ENCODE assay signal across 28 cellular contexts in the genomic region with DNA sequence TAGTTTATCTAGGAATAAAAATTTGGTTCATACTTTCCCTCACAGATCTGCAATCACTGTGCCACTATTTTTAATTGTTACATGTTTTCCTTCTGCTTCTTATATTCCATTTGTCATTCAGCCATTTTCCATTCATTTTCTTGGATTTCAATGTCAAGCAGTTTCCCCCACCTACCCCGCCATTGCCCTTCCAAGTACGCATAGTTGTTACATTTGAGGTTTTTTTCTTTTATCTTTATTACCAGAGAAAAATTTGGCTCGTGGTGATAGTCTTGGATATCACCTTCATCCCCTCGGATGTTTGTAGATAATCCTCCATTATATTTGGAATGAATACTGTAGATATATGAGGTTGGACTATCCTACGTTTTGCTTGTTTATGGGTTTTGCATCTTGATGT.
"Had no signal": no experiment of that assay in that cellular context is flagged by ENCODE, and none has a peak within 500 bp of the region (broad histone marks: within the 10 kb centered on the region; RNA-seq: fewer than 3 reads in every experiment).

No MANE protein-coding gene starts in this region.

- H3K4me1 Mint-ChIP-seq: naive B cell; natural killer cell; stimulated activated naive B cell treated with anti-CD40 and anti-IgM and Interleukin-4, amounts not matched to agents 10 μg/mL and 1 μg/mL and 100 μg/mL, for 72 hours had no signal

- H3K27ac ChIP-seq: lower lobe of right lung, ovary, skin epidermis, stomach, suprapubic skin, thoracic aorta, tibial nerve, uterus had no signal

- DNase-seq: hippocampal formation; kidney glomerular epithelial cell; left cardiac atrium; left ventricle myocardium superior; lower lobe of right lung; mammary epithelial cell; mesenchymal stem cell; naive B cell; natural killer cell; ovary; right cardiac atrium; stimulated activated CD4-positive, alpha-beta T cell treated with anti-CD3 and anti-CD28 coated beads, Interleukin-12 subunit alpha, Interleukin-12 subunit beta, amount 100 ng/mL, for 4 hours; stimulated activated CD4-positive, alpha-beta T cell treated with anti-CD3 and anti-CD28 coated beads, Interleukin-15, amount 100 ng/mL, for 24 hours; stimulated activated CD4-positive, alpha-beta T cell treated with anti-CD3 and anti-CD28 coated beads, Interleukin-2, amount 100 ng/mL, for 24 hours; stimulated activated CD4-positive, alpha-beta T cell treated with anti-CD3 and anti-CD28 coated beads, Interleukin-4, amount 100 ng/mL, for 1 hour; stimulated activated naive B cell treated with anti-CD40 and anti-IgM and Interleukin-4, amounts not matched to agents 10 μg/mL and 1 μg/mL and 100 μg/mL, for 72 hours; stimulated activated naive CD8-positive, alpha-beta T cell treated with anti-CD3 and anti-CD28 coated beads, Interleukin-15, Interleukin-2, amounts not matched to agents 100 U/mL and 50 U/mL, for 24 hours; stomach; uterus had no signal

- H3K9me3 ChIP-seq: lower lobe of right lung, ovary, stomach, suprapubic skin, thoracic aorta, uterus had no signal

- H3K4me1 ChIP-seq: lower lobe of right lung, stomach, suprapubic skin, uterus had no signal

- ATAC-seq: left cardiac atrium; left lobe of liver; left ventricle myocardium superior; lower lobe of right lung; natural killer cell; right cardiac atrium; sciatic nerve; stimulated activated naive B cell treated with anti-CD40 and anti-IgM and Interleukin-4, amounts not matched to agents 10 μg/mL and 1 μg/mL and 100 μg/mL, for 72 hours; stimulated activated naive CD8-positive, alpha-beta T cell treated with anti-CD3 and anti-CD28 coated beads, Interleukin-15, Interleukin-2, amounts not matched to agents 100 U/mL and 50 U/mL, for 24 hours had no signal

- H3K36me3 ChIP-seq: lower lobe of right lung, ovary, suprapubic skin, thoracic aorta, uterus had no signal

- H3K9me3 Mint-ChIP-seq: mesothelial cell of epicardium; stimulated activated naive B cell treated with anti-CD40 and anti-IgM and Interleukin-4, amounts not matched to agents 10 μg/mL and 1 μg/mL and 100 μg/mL, for 72 hours; type B pancreatic cell had no signal

- H3K27me3 ChIP-seq: ovary, stomach, suprapubic skin, tibial nerve, uterus had no signal

- H3K27ac Mint-ChIP-seq: mesothelial cell of epicardium; natural killer cell; progenitor cell of endocrine pancreas; stimulated activated naive B cell treated with anti-CD40 and anti-IgM and Interleukin-4, amounts not matched to agents 10 μg/mL and 1 μg/mL and 100 μg/mL, for 72 hours; type B pancreatic cell had no signal

- H3K27me3 Mint-ChIP-seq: naive B cell; progenitor cell of endocrine pancreas; stimulated activated naive B cell treated with anti-CD40 and anti-IgM and Interleukin-4, amounts not matched to agents 10 μg/mL and 1 μg/mL and 100 μg/mL, for 72 hours; type B pancreatic cell had no signal

- H3K4me3 Mint-ChIP-seq: mesothelial cell of epicardium; naive B cell; natural killer cell; stimulated activated naive B cell treated with anti-CD40 and anti-IgM and Interleukin-4, amounts not matched to agents 10 μg/mL and 1 μg/mL and 100 μg/mL, for 72 hours; type B pancreatic cell had no signal

- H3K4me3 ChIP-seq: lower lobe of right lung, ovary, skin epidermis, stomach, suprapubic skin, thoracic aorta, tibial nerve, uterus had no signal

- H3K36me3 Mint-ChIP-seq: mesothelial cell of epicardium; naive B cell; natural killer cell; stimulated activated naive B cell treated with anti-CD40 and anti-IgM and Interleukin-4, amounts not matched to agents 10 μg/mL and 1 μg/mL and 100 μg/mL, for 72 hours; type B pancreatic cell had no signal
